Comparison of ENCODE assay signal across 8 cellular contexts in genomic region chr2:11669454-11670291, GRCh38. TPM values are rescaled to one million over a fixed set of nuclear protein-coding genes. Genes with fewer than 3 reads are reported as not detected.
DNase-seq lines count a peak whose midpoint lies in the region; TF ChIP-seq lines count a peak whose summit lies in the region.

NTSR2 (minus strand) TSS chr2:11670195; CDS start chr2:11670129, 66 bp downstream.

- H3K4me3 ChIP-seq in fibroblast of the aortic adventitia (ENCODE audit: low read depth, low read length): peak within 1 kb of the TSS; percentile 22

- H3K9me3 Mint-ChIP-seq in activated CD4-positive, alpha-beta memory T cell treated with anti-CD3 and anti-CD28 coated beads for 36 hours: no peaks in the 10 kb centered on the region
- no peaks in the 10 kb centered on the region for H3K9me3 Mint-ChIP-seq in nephron progenitor cell

- H3K4me1 Mint-ChIP-seq in activated CD4-positive, alpha-beta memory T cell treated with anti-CD3 and anti-CD28 coated beads for 36 hours (ENCODE audit: low read depth): peaks cover 5% of the 10 kb centered on the region
- H3K4me1 Mint-ChIP-seq in nephron progenitor cell: peaks cover 5% of the 10 kb centered on the region

- no peaks in the 10 kb centered on the region for H3K36me3 Mint-ChIP-seq in activated CD4-positive, alpha-beta memory T cell treated with anti-CD3 and anti-CD28 coated beads for 36 hours
- H3K36me3 Mint-ChIP-seq in nephron progenitor cell (ENCODE audit: low read depth): no peaks in the 10 kb centered on the region

- no peak within 1 kb of the TSS for H3K27ac Mint-ChIP-seq in activated CD4-positive, alpha-beta memory T cell treated with anti-CD3 and anti-CD28 coated beads for 36 hours
- no peak within 1 kb of the TSS for H3K27ac Mint-ChIP-seq in nephron progenitor cell

- TF ChIP-seq CTCF in fibroblast of the aortic adventitia (IDR thresholded peaks at IDR 0.05; ENCODE audit: insufficient read depth, low read length): no peak
- no peak for TF ChIP-seq CTCF in nephron progenitor cell (IDR thresholded peaks at IDR 0.05)
- TF ChIP-seq CTCF in GM10248 (IDR thresholded peaks at IDR 0.05; ENCODE audit: control extremely low read depth, extremely low read depth, low read depth, missing control alignments): no peak

- CTCF ChIA-PET in activated CD4-positive, alpha-beta memory T cell treated with anti-CD3 and anti-CD28 coated beads for 36 hours (lab: Charles Lee): interaction anchor here (0.9 to 1.3 kb wide), 2 partner anchors 23 to 31 kb away, joined by 3 read pairs; no protein-coding TSS in a partner anchor
- CTCF ChIA-PET in GM10248 (lab: Yijun Ruan, JAX): interaction anchor here (1.0 kb wide), 1 partner anchor 11 kb away, joined by 4 read pairs; no protein-coding TSS in a partner anchor

- H3K4me3 Mint-ChIP-seq in activated CD4-positive, alpha-beta memory T cell treated with anti-CD3 and anti-CD28 coated beads for 36 hours: no peak within 1 kb of the TSS
- H3K4me3 Mint-ChIP-seq in nephron progenitor cell: no peak within 1 kb of the TSS

- POLR2A ChIA-PET in activated CD4-positive, alpha-beta memory T cell treated with anti-CD3 and anti-CD28 coated beads for 36 hours (lab: Charles Lee): no interaction called here
- POLR2A ChIA-PET in GM10248 (lab: Yijun Ruan, JAX): no interaction called here

- intact Hi-C loops in activated CD4-positive, alpha-beta memory T cell treated with anti-CD3 and anti-CD28 coated beads for 36 hours (cut with micrococcal nuclease): no loop called here

- peaks cover 32% of the 10 kb centered on the region for H3K27me3 Mint-ChIP-seq in activated CD4-positive, alpha-beta memory T cell treated with anti-CD3 and anti-CD28 coated beads for 36 hours
- peaks cover 63% of the 10 kb centered on the region for H3K27me3 Mint-ChIP-seq in nephron progenitor cell (ENCODE audit: low read depth, poor library complexity)

- peak; percentile 30 for DNase-seq in EL
- DNase-seq in activated CD4-positive, alpha-beta memory T cell treated with anti-CD3 and anti-CD28 coated beads for 36 hours: peak; percentile 49
- peak; percentile 47 for DNase-seq in fibroblast of the aortic adventitia (ENCODE audit: low read depth)
- peak; percentile 89 for DNase-seq in nephron progenitor cell
- no peak for DNase-seq in SKM-1 treated with dmso at 0.1 percent for 144 hours (lab: John Stamatoyannopoulos, UW; ENCODE audit: unreplicated experiment)
- DNase-seq in NCI-H128 (lab: John Stamatoyannopoulos, UW; ENCODE audit: unreplicated experiment): no peak
- DNase-seq in SK-N-DZ (ENCODE audit: low spot score): no peak
- no peak for DNase-seq in GM10248 (ENCODE audit: extremely low spot score)

RNA-seq across cellular contexts. Expression of gene NTSR2, which starts in this region (rescaled TPM):
- total RNA-seq in activated CD4-positive, alpha-beta memory T cell treated with anti-CD3 and anti-CD28 coated beads for 36 hours: not detected
- not detected in 2 replicates for total RNA-seq in fibroblast of the aortic adventitia (ENCODE audit: low replicate concordance)
- polyA plus RNA-seq in SK-N-DZ (2014; cell fraction: cytosol; rRNA removed): not detected in 2 replicates
- polyA plus RNA-seq in SK-N-DZ (2014; cell fraction: nucleus; rRNA removed): not detected in 2 replicates

Comparison
In these comparisons a context has a peak if more than half of its experiments do, and no peak if none do; other contexts are left out.
1. Peak in DNase-seq in activated CD4-positive, alpha-beta memory T cell treated with anti-CD3 and anti-CD28 coated beads for 36 hours; RNA of the gene not detected or under 1 TPM.
2. Peak in DNase-seq and H3K4me3 ChIP-seq in fibroblast of the aortic adventitia; RNA of the gene not detected or under 1 TPM.
3. DNase-seq: peak in EL (single experiment) and nephron progenitor cell (single experiment); none in SKM-1 treated with dmso at 0.1 percent for 144 hours (single experiment), NCI-H128 (single experiment), SK-N-DZ (single experiment) and GM10248 (single experiment).